23 cellular contexts compared by ENCODE assay signal in genomic region chr7:71486414-71486813, GRCh38.
"Had no signal": no experiment of that assay in that cellular context is flagged by ENCODE, and none has a peak within 500 bp of the region (broad histone marks: within the 10 kb centered on the region; RNA-seq: fewer than 3 reads in every experiment).

No MANE protein-coding gene starts in this region.

- ATAC-seq: left lobe of liver; naive thymus-derived CD4-positive, alpha-beta T cell; stimulated activated effector memory CD8-positive, alpha-beta T cell treated with anti-CD3 and anti-CD28 coated beads, Interleukin-12 subunit alpha, Interleukin-12 subunit beta, amount 100 ng/mL, for 72 hours had no signal

- H3K36me3 Mint-ChIP-seq: memory B cell; mesothelial cell of epicardium; naive thymus-derived CD4-positive, alpha-beta T cell; stimulated activated effector memory CD8-positive, alpha-beta T cell treated with anti-CD3 and anti-CD28 coated beads, Interleukin-12 subunit alpha, Interleukin-12 subunit beta, amount 100 ng/mL, for 72 hours had no signal

- H3K4me2 ChIP-seq: neural progenitor cell had no signal

- H3K4me1 Mint-ChIP-seq: memory B cell; naive thymus-derived CD4-positive, alpha-beta T cell; stimulated activated effector memory CD8-positive, alpha-beta T cell treated with anti-CD3 and anti-CD28 coated beads, Interleukin-12 subunit alpha, Interleukin-12 subunit beta, amount 100 ng/mL, for 72 hours had no signal

- H3K27me3 Mint-ChIP-seq: memory B cell; naive thymus-derived CD4-positive, alpha-beta T cell had no signal

- H3K4me1 ChIP-seq: psoas muscle, stomach, thyroid gland, vagina had no signal

- H3K27ac Mint-ChIP-seq: memory B cell; mesothelial cell of epicardium; naive thymus-derived CD4-positive, alpha-beta T cell; nephron; neural progenitor cell; stimulated activated effector memory CD8-positive, alpha-beta T cell treated with anti-CD3 and anti-CD28 coated beads, Interleukin-12 subunit alpha, Interleukin-12 subunit beta, amount 100 ng/mL, for 72 hours had no signal

- H3K4me3 Mint-ChIP-seq: memory B cell; mesothelial cell of epicardium; naive thymus-derived CD4-positive, alpha-beta T cell; nephron; neural progenitor cell; stimulated activated effector memory CD8-positive, alpha-beta T cell treated with anti-CD3 and anti-CD28 coated beads, Interleukin-12 subunit alpha, Interleukin-12 subunit beta, amount 100 ng/mL, for 72 hours had no signal

- H3K4me3 ChIP-seq: coronary artery, esophagus muscularis mucosa, lung, mucosa of descending colon, neural progenitor cell, psoas muscle, stomach, thyroid gland, vagina had no signal

- H3K27ac ChIP-seq: coronary artery, neural progenitor cell, psoas muscle, thyroid gland, vagina had no signal

- H3K9me3 Mint-ChIP-seq: mesothelial cell of epicardium; nephron; neural progenitor cell; stimulated activated effector memory CD8-positive, alpha-beta T cell treated with anti-CD3 and anti-CD28 coated beads, Interleukin-12 subunit alpha, Interleukin-12 subunit beta, amount 100 ng/mL, for 72 hours had no signal

- H3K9me3 ChIP-seq: esophagus muscularis mucosa, psoas muscle, stomach, thyroid gland, vagina had no signal

- H3K36me3 ChIP-seq: esophagus muscularis mucosa, neural progenitor cell, stomach, thyroid gland, vagina had no signal

- H3K27me3 ChIP-seq: esophagus muscularis mucosa, neural progenitor cell, stomach, thyroid gland, vagina had no signal

- DNase-seq: dermis blood vessel endothelial cell; effector memory CD4-positive, alpha-beta T cell; foreskin melanocyte; kidney; naive thymus-derived CD4-positive, alpha-beta T cell; right cardiac atrium; stimulated activated CD4-positive, alpha-beta T cell treated with anti-CD3 and anti-CD28 coated beads, Interleukin-2, amount 100 ng/mL, for 24 hours; stimulated activated CD4-positive, alpha-beta T cell treated with anti-CD3 and anti-CD28 coated beads, Interleukin-4, amount 100 ng/mL, for 24 hours; stimulated activated naive CD4-positive, alpha-beta T cell treated with Interleukin-2 at 50 U/mL for 16 hours; stomach; thyroid gland had no signal

- H3K9ac ChIP-seq: neural progenitor cell had no signal

- H2AFZ ChIP-seq: neural progenitor cell had no signal
